ENCODE assay signal across 20 cellular contexts in genomic region chr4:2394544-2394943, GRCh38. TPM values are rescaled to one million over a fixed set of nuclear protein-coding genes. Genes with fewer than 3 reads are reported as not detected.
DNase-seq lines count a peak whose midpoint lies in the region; ATAC-seq and TF ChIP-seq lines count a peak whose summit lies in the region.
"Had no signal": no experiment of that assay in that cellular context is flagged by ENCODE, and none has a peak within 500 bp of the region (broad histone marks: within the 10 kb centered on the region; RNA-seq: fewer than 3 reads in every experiment).

No MANE protein-coding gene starts in this region.

- H3K4me2 ChIP-seq in MM.1S (ENCODE audit: low read depth, low read length) (peak overlapping the region; percentile 74; the same call in 1 of the 2 replicates), neuronal stem cell (ENCODE audit: insufficient read depth, low read length, poor library complexity, severe bottlenecking) (no peak overlapping the region)
- H3K4me2 ChIP-seq: SK-N-SH had no signal

- H4K20me1 ChIP-seq in MM.1S (ENCODE audit: insufficient read depth, low read length) = no peaks in the 10 kb centered on the region

- H3K9me3 ChIP-seq in MM.1S (replicated peaks; ENCODE audit: insufficient read depth, low read length) = no peaks in the 10 kb centered on the region
- H3K9me3 ChIP-seq in neuronal stem cell (replicated peaks in 1 of 2; ENCODE audit: control insufficient read depth in 2 of 2, insufficient read depth in 1 of 2, low read depth in 1 of 2, low read length in 2 of 2) = no peaks in the 10 kb centered on the region
- H3K9me3 ChIP-seq: SK-N-SH had no signal

- peaks cover 44 to 57% (median 50%) of the 10 kb centered on the region in 3 donors for H3K27me3 Mint-ChIP-seq in CD14-positive monocyte (ENCODE audit: low read depth in 3 of 3)
- H3K27me3 Mint-ChIP-seq in effector memory CD8-positive, alpha-beta T cell = no peaks in the 10 kb centered on the region
- H3K27me3 Mint-ChIP-seq: CD4-positive, alpha-beta memory T cell had no signal

- H3K4me3 Mint-ChIP-seq in CD14-positive monocyte = peak overlapping the region; percentile 7 to 12
- peak overlapping the region in 1 of 2 donors; percentile 60 for H3K4me3 Mint-ChIP-seq in effector memory CD8-positive, alpha-beta T cell

- H3K27me3 ChIP-seq in MM.1S (replicated peaks; ENCODE audit: insufficient read depth, low read length) (no peaks in the 10 kb centered on the region), neuronal stem cell (ENCODE audit: control insufficient read depth in 3 of 3, insufficient read depth in 3 of 3, low read depth in 1 of 3, low read length in 3 of 3) (peaks cover 0 to 68% (median 10%) of the 10 kb centered on the region in 3 experiments)

- TF ChIP-seq CTCF in CD14-positive monocyte (IDR thresholded peaks at IDR 0.05) (no peak), MM.1S (IDR thresholded peaks at IDR 0.05; ENCODE audit: low read length) (no peak)

- H3K27ac ChIP-seq in MM.1S (ENCODE audit: low read length) (no peak overlapping the region), neuronal stem cell (replicated peaks; ENCODE audit: low read length) (no peak overlapping the region)

- H4K8ac ChIP-seq in neuronal stem cell (ENCODE audit: low read depth, low read length) = no peak overlapping the region

- no peaks in the 10 kb centered on the region for H3K79me1 ChIP-seq in neuronal stem cell (ENCODE audit: low read depth, low read length)

- H3K4ac ChIP-seq in neuronal stem cell (ENCODE audit: low read length) = peak overlapping the region; percentile 57

- no peaks in the 10 kb centered on the region for H3K9me2 ChIP-seq in MM.1S (replicated peaks; ENCODE audit: insufficient read depth, low read length)
- H3K9me2 ChIP-seq: SK-N-SH had no signal

- H3K23ac ChIP-seq in neuronal stem cell (ENCODE audit: low read depth, low read length, poor library complexity) = peak overlapping the region; percentile 38

- H2BK12ac ChIP-seq in neuronal stem cell (ENCODE audit: low read length) = no peak overlapping the region

- H3K9ac ChIP-seq in MM.1S (ENCODE audit: low read length) = no peak overlapping the region
- H3K9ac ChIP-seq in neuronal stem cell (ENCODE audit: low read depth, low read length, poor library complexity) = no peak overlapping the region
- H3K9ac ChIP-seq: SK-N-SH had no signal

- no peaks in the 10 kb centered on the region for H3F3A ChIP-seq in MM.1S (ENCODE audit: insufficient read depth, low read length)

- H2BK15ac ChIP-seq in neuronal stem cell (ENCODE audit: low read length) = peak overlapping the region; percentile 62

- H2BK5ac ChIP-seq in neuronal stem cell (ENCODE audit: low read length) = peak overlapping the region; percentile 30

- peaks cover 7% of the 10 kb centered on the region; the same call in 1 of the 2 replicates for H3K4me1 ChIP-seq in MM.1S (ENCODE audit: low read length)
- H3K4me1 ChIP-seq in neuronal stem cell (ENCODE audit: control insufficient read depth in 2 of 2, insufficient read depth in 1 of 2, low read depth in 1 of 2, low read length in 2 of 2) = peaks cover 7 to 18% of the 10 kb centered on the region in 2 donors

- H3K36me3 Mint-ChIP-seq in CD14-positive monocyte = peaks cover 0 to 2% of the 10 kb centered on the region in 2 donors
- H3K36me3 Mint-ChIP-seq in effector memory CD8-positive, alpha-beta T cell (ENCODE audit: insufficient read depth) = peaks cover 53% of the 10 kb centered on the region
- H3K36me3 Mint-ChIP-seq: IgD-negative memory B cell had no signal

- no peak overlapping the region for H3K18ac ChIP-seq in neuronal stem cell (ENCODE audit: low read length)

- H2AFZ ChIP-seq in MM.1S (ENCODE audit: low read length) (no peak overlapping the region), neuronal stem cell (ENCODE audit: low read length) (no peak overlapping the region)

- peaks cover 23% of the 10 kb centered on the region for H3K4me1 Mint-ChIP-seq in CD14-positive monocyte
- H3K4me1 Mint-ChIP-seq in effector memory CD8-positive, alpha-beta T cell (ENCODE audit: low read depth in 2 of 2) = peaks cover 43 to 65% of the 10 kb centered on the region in 2 donors

- H3K36me3 ChIP-seq in MM.1S (replicated peaks; ENCODE audit: insufficient read depth, low read length) (no peaks in the 10 kb centered on the region), neuronal stem cell (replicated peaks in 1 of 2; ENCODE audit: control insufficient read depth in 2 of 2, insufficient read depth in 2 of 2, low read length in 2 of 2) (no peaks in the 10 kb centered on the region)

- H3K9me3 Mint-ChIP-seq in CD14-positive monocyte = peaks cover 0 to 4% (median 0%) of the 10 kb centered on the region in 7 donors
- no peaks in the 10 kb centered on the region for H3K9me3 Mint-ChIP-seq in effector memory CD8-positive, alpha-beta T cell

- peaks cover 18% of the 10 kb centered on the region for H3K79me2 ChIP-seq in MM.1S (ENCODE audit: low read length)

- no peak for DNase-seq in CD14-positive monocyte (ENCODE audit: low spot score)
- no peak for DNase-seq in MM.1S
- no peak for DNase-seq in effector memory CD8-positive, alpha-beta T cell
- no peak for DNase-seq in neuronal stem cell (ENCODE audit: low spot score)
- no peak for DNase-seq in T-helper 1 cell
- no peak for DNase-seq in cortex of kidney (lab: John Stamatoyannopoulos, UW)
- DNase-seq: AML-193; CD4-positive, alpha-beta memory T cell; DMS79 treated with DMSO at 0.1 percent for 48 hours; GDM1; MV-4-11; NCI-H146; NCI-H2081 treated with DMSO at 0.1 percent for 48 hours; NCI-H226; NCI-H69; PC-3; SK-N-SH had no signal

- no peak overlapping the region for H3K4me3 ChIP-seq in MM.1S (ENCODE audit: low read length)
- no peak overlapping the region for H3K4me3 ChIP-seq in neuronal stem cell (ENCODE audit: low read length in 2 of 2)

- no peak overlapping the region for H2BK120ac ChIP-seq in neuronal stem cell (ENCODE audit: low read depth, low read length)

- WGBS in neuronal stem cell (ENCODE audit: extremely low coverage in 2 of 2, insufficient read length in 2 of 2, insufficient replicate concordance in 1 of 2), 2 donors = no CpG with 5 or more reads among the region's 16 CpGs

- intact Hi-C loops in CD14-positive monocyte (cut with micrococcal nuclease) = no loop called here

- peak overlapping the region in 1 of 7 donors; percentile 47 for H3K27ac Mint-ChIP-seq in CD14-positive monocyte
- H3K27ac Mint-ChIP-seq in effector memory CD8-positive, alpha-beta T cell = peak overlapping the region; percentile 77 to 85
- H3K27ac Mint-ChIP-seq: IgD-negative memory B cell had no signal

- H3K14ac ChIP-seq in neuronal stem cell (ENCODE audit: low read length) = peak overlapping the region; percentile 14

- H2AK5ac ChIP-seq in neuronal stem cell (ENCODE audit: low read depth, low read length) = peak overlapping the region; percentile 91

- no peak for ATAC-seq in effector memory CD8-positive, alpha-beta T cell (replicated peaks)
- no peak for ATAC-seq in HG02798 (IDR thresholded peaks at IDR 0.05; ENCODE audit: poor library complexity, unreplicated experiment)
- ATAC-seq: PC-3, Right ventricle myocardium inferior had no signal

- H4K91ac ChIP-seq in neuronal stem cell (ENCODE audit: low read depth, low read length, poor library complexity) = peak overlapping the region; percentile 96

RNA-seq across cellular contexts. Expression of gene ZFYVE28, which starts 23.9 kb away (rescaled TPM):
- 1 to 10 TPM; 1.0 to 1.1 TPM for polyA plus RNA-seq in CD14-positive monocyte
- 0.15 TPM for polyA plus RNA-seq in neuronal stem cell (2013, experiment 1 of 2)
- polyA plus RNA-seq in neuronal stem cell (2013, experiment 2 of 2) = 0.12 TPM

RNA-seq across cellular contexts. Expression of gene CFAP99, which starts 24.2 kb away (rescaled TPM):
- polyA plus RNA-seq in CD14-positive monocyte = under 1 TPM in 1 of 2 donors, not detected in 1; 0.15 TPM
- polyA plus RNA-seq in neuronal stem cell (2013, experiment 1 of 2) = not detected
- polyA plus RNA-seq in neuronal stem cell (2013, experiment 2 of 2) = not detected
- polyA plus RNA-seq: CD4-positive, alpha-beta memory T cell; IgD-negative memory B cell had no signal
